Comparison of ENCODE assay signal across 24 cellular contexts in the genomic region with DNA sequence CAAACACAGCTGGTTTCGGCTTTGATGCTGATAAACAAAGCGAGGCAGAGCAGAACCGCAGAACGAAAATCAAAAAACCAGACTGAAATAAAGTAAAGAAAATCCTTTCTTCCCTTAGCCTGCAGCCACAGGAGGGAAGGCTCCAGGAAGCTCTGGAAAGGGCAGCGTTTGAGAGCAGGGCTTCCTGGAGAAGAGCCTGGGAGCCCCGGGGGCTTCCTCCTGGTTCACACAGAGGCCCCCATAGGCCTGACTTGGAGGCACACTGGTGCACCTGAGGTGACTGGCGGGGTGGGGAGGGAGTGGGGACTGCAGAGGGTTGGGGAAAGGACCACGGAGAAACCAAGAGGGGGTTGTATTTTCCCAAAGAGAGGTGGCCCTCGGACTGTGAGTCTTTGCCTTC.
"Had no signal": no experiment of that assay in that cellular context is flagged by ENCODE, and none has a peak within 500 bp of the region (broad histone marks: within the 10 kb centered on the region; RNA-seq: fewer than 3 reads in every experiment).

No MANE protein-coding gene starts in this region.

- H3K36me3 ChIP-seq: gastroesophageal sphincter, spleen, thoracic aorta, uterus had no signal

- H2AFZ ChIP-seq: parathyroid adenoma had no signal

- DNase-seq: activated CD4-positive, alpha-beta T cell treated with anti-CD3 and anti-CD28 coated beads for 48 hours; activated CD4-positive, alpha-beta T cell treated with anti-CD3 and anti-CD28 coated beads, Interleukin-2, amount 50 U/mL, for 48 hours; activated CD8-positive, alpha-beta memory T cell treated with anti-CD3 and anti-CD28 coated beads for 24 hours; activated effector memory CD4-positive, alpha-beta T cell treated with Interleukin-2 at 50 U/mL for 16 hours; activated naive CD4-positive, alpha-beta T cell treated with Interleukin-2 at 50 U/mL for 16 hours; anterior cingulate cortex; cerebellar nuclear complex; cortex of kidney; effector memory CD8-positive, alpha-beta T cell; erythroblast; hippocampal formation; immature natural killer cell; kidney; left colon; mammary epithelial cell; naive thymus-derived CD8-positive, alpha-beta T cell; occipital lobe; psoas muscle; spleen; uterus had no signal

- H3K9ac ChIP-seq: parathyroid adenoma had no signal

- FAIRE-seq: bronchial epithelial cell, kidney had no signal

- H3K27ac ChIP-seq: gastroesophageal sphincter, parathyroid adenoma, psoas muscle, spleen, thoracic aorta had no signal

- H3K4me3 ChIP-seq: gastroesophageal sphincter, psoas muscle, spleen, thoracic aorta, uterus had no signal

- H3K27me3 ChIP-seq: gastroesophageal sphincter, spleen, uterus had no signal

- H3K9me3 ChIP-seq: gastroesophageal sphincter, psoas muscle, spleen, thoracic aorta, uterus had no signal

- H3K79me2 ChIP-seq: parathyroid adenoma had no signal

- H3K4me1 ChIP-seq: gastroesophageal sphincter, parathyroid adenoma, psoas muscle, spleen, uterus had no signal
